ENCODE assay signal across 1 cellular context in the genomic region with DNA sequence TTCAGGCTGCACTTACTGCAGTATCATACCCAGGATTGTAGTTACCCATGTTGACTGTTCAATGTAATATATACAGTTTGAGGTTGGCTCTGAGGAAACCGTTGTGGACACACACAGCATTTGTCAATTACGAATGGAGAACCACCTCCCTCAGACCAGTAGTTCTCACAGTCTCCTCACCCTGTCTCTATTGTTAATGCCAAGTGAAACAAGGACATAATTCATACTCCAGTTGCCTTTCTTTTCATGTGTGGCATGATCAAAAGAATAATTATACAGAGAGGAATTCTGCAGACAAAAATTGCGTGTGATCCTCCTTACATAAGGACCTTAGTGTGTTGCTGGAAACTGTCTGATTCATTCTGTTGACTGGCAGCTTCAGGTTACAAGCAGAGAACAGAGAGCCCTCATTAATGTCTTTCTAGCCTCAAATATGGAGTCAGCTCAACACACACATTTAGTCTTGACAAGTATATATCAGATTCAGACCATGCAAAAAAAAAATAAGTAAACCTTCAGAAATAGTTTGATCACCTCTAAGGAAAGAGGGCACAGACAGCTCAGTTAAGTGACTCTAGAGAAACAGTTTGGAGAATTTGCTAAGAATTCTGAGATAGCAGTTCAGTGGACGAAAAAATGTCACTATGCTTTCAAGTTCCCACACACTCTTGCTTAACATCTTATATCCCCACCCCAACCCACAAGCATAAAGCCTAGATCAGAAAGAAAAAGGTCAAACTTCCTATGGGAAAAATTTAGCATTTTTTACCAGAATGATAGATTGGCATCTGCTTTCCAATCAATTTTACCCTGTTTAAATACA.
TF ChIP-seq lines count a peak whose summit lies in the region.

No MANE protein-coding gene starts in this region.

TF ChIP-seq in GM23338, 12 proteins besides CTCF, POLR2A, EP300 and RAD21 (continued from another document):
- TF ChIP-seq, protein P1, sequence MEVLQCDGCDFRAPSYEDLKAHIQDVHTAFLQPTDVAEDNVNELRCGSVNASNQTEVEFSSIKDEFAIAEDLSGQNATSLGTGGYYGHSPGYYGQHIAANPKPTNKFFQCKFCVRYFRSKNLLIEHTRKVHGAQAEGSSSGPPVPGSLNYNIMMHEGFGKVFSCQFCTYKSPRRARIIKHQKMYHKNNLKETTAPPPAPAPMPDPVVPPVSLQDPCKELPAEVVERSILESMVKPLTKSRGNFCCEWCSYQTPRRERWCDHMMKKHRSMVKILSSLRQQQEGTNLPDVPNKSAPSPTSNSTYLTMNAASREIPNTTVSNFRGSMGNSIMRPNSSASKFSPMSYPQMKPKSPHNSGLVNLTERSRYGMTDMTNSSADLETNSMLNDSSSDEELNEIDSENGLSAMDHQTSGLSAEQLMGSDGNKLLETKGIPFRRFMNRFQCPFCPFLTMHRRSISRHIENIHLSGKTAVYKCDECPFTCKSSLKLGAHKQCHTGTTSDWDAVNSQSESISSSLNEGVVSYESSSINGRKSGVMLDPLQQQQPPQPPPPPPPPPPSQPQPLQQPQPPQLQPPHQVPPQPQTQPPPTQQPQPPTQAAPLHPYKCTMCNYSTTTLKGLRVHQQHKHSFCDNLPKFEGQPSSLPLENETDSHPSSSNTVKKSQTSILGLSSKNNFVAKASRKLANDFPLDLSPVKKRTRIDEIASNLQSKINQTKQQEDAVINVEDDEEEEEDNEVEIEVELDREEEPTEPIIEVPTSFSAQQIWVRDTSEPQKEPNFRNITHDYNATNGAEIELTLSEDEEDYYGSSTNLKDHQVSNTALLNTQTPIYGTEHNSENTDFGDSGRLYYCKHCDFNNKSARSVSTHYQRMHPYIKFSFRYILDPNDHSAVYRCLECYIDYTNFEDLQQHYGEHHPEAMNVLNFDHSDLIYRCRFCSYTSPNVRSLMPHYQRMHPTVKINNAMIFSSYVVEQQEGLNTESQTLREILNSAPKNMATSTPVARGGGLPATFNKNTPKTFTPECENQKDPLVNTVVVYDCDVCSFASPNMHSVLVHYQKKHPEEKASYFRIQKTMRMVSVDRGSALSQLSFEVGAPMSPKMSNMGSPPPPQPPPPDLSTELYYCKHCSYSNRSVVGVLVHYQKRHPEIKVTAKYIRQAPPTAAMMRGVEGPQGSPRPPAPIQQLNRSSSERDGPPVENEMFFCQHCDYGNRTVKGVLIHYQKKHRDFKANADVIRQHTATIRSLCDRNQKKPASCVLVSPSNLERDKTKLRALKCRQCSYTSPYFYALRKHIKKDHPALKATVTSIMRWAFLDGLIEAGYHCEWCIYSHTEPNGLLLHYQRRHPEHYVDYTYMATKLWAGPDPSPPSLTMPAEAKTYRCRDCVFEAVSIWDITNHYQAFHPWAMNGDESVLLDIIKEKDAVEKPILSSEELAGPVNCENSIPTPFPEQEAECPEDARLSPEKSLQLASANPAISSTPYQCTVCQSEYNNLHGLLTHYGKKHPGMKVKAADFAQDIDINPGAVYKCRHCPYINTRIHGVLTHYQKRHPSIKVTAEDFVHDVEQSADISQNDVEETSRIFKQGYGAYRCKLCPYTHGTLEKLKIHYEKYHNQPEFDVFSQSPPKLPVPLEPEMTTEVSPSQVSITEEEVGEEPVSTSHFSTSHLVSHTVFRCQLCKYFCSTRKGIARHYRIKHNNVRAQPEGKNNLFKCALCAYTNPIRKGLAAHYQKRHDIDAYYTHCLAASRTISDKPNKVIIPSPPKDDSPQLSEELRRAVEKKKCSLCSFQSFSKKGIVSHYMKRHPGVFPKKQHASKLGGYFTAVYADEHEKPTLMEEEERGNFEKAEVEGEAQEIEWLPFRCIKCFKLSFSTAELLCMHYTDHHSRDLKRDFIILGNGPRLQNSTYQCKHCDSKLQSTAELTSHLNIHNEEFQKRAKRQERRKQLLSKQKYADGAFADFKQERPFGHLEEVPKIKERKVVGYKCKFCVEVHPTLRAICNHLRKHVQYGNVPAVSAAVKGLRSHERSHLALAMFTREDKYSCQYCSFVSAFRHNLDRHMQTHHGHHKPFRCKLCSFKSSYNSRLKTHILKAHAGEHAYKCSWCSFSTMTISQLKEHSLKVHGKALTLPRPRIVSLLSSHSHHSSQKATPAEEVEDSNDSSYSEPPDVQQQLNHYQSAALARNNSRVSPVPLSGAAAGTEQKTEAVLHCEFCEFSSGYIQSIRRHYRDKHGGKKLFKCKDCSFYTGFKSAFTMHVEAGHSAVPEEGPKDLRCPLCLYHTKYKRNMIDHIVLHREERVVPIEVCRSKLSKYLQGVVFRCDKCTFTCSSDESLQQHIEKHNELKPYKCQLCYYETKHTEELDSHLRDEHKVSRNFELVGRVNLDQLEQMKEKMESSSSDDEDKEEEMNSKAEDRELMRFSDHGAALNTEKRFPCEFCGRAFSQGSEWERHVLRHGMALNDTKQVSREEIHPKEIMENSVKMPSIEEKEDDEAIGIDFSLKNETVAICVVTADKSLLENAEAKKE (CRISPR knock-in tag; IDR thresholded peaks at IDR 0.05): no peak
